ENCODE assay signal across 19 cellular contexts in the genomic region with DNA sequence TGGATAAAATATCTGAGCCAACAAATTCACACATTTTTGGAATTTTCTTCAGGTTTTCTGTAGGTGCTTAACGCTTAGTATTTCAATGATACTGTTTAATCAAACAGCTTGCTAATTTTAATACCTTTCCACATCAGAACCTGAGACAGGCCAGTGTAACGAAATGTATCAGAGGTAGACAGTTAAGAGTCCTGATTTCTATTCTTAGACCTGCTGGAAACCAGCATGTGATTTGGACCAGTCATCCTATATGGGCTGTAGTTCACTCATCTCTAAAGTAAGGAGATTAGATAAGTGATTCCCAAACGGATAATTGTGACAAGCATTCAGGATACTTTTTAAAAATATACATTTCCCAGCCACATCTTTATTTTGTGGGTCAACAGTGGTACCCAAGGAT. TPM values are rescaled to one million over a fixed set of nuclear protein-coding genes. Genes with fewer than 3 reads are reported as not detected.
"Had no signal": no experiment of that assay in that cellular context is flagged by ENCODE, and none has a peak within 500 bp of the region (broad histone marks: within the 10 kb centered on the region; RNA-seq: fewer than 3 reads in every experiment).

No MANE protein-coding gene starts in this region.

- H3K9me3 ChIP-seq: left lung, neutrophil, pancreas, tibial nerve had no signal

- H3K27ac ChIP-seq: foreskin keratinocyte, left lung, neutrophil, pancreas, tibial nerve had no signal

- H3K4me3 Mint-ChIP-seq: activated B cell treated with CpG ODN at 0.5 μM for 24 hours; activated CD4-positive, alpha-beta memory T cell treated with anti-CD3 and anti-CD28 coated beads for 36 hours; naive thymus-derived CD8-positive, alpha-beta T cell had no signal

- H3K27me3 ChIP-seq: foreskin keratinocyte, left lung, neutrophil, pancreas, tibial nerve had no signal

- H3K9me3 Mint-ChIP-seq: activated B cell treated with CpG ODN at 0.5 μM for 24 hours; activated CD4-positive, alpha-beta memory T cell treated with anti-CD3 and anti-CD28 coated beads for 36 hours; naive thymus-derived CD8-positive, alpha-beta T cell; T-helper 2 cell treated with Interferon-gamma antibody and Interleukin-4, amounts not matched to agents 5 μg/mL and 100 μg/mL, for 36 hours had no signal

- DNase-seq: activated B cell treated with CpG ODN at 0.5 μM for 24 hours; activated CD4-positive, alpha-beta memory T cell treated with anti-CD3 and anti-CD28 coated beads for 36 hours; activated CD4-positive, alpha-beta T cell treated with anti-CD3 and anti-CD28 coated beads for 4 hours; activated effector memory CD4-positive, alpha-beta T cell treated with Interleukin-2 at 50 U/mL for 16 hours; activated naive CD4-positive, alpha-beta T cell treated with anti-CD3 and anti-CD28 coated beads, Interleukin-2, amount 50 U/mL, for 16 hours; activated T-cell treated with anti-CD3 and anti-CD28 coated beads, Interleukin-2, amount 50 U/mL, for 1 hour; foreskin keratinocyte; glutamatergic neuron; kidney; left lung; mesenchymal stem cell; naive thymus-derived CD8-positive, alpha-beta T cell; pancreas; stimulated activated naive CD8-positive, alpha-beta T cell treated with anti-CD3 and anti-CD28 coated beads, Interleukin-15, Interleukin-2, amounts not matched to agents 100 U/mL and 50 U/mL, for 24 hours; substantia nigra had no signal

- H3K27ac Mint-ChIP-seq: activated B cell treated with CpG ODN at 0.5 μM for 24 hours; activated CD4-positive, alpha-beta memory T cell treated with anti-CD3 and anti-CD28 coated beads for 36 hours had no signal

- H3K4me3 ChIP-seq: left lung, pancreas, tibial nerve had no signal

- ATAC-seq: foreskin keratinocyte; left lung; naive thymus-derived CD8-positive, alpha-beta T cell; pancreas; stimulated activated naive CD8-positive, alpha-beta T cell treated with anti-CD3 and anti-CD28 coated beads, Interleukin-15, Interleukin-2, amounts not matched to agents 100 U/mL and 50 U/mL, for 24 hours had no signal

- H3K27me3 Mint-ChIP-seq: activated B cell treated with CpG ODN at 0.5 μM for 24 hours; activated CD4-positive, alpha-beta memory T cell treated with anti-CD3 and anti-CD28 coated beads for 36 hours; naive thymus-derived CD8-positive, alpha-beta T cell had no signal

- H3K4me1 ChIP-seq: pancreas had no signal

RNA-seq across cellular contexts. Expression of gene LMOD3, which starts 19.3 kb away (rescaled TPM):
- total RNA-seq: activated B cell treated with CpG ODN at 0.5 μM for 24 hours; activated CD4-positive, alpha-beta memory T cell treated with anti-CD3 and anti-CD28 coated beads for 36 hours; epithelial cell of proximal tubule; foreskin keratinocyte; naive thymus-derived CD8-positive, alpha-beta T cell; tibial nerve had no signal
- polyA plus RNA-seq: foreskin keratinocyte, pancreas had no signal
